In the genomic region with DNA sequence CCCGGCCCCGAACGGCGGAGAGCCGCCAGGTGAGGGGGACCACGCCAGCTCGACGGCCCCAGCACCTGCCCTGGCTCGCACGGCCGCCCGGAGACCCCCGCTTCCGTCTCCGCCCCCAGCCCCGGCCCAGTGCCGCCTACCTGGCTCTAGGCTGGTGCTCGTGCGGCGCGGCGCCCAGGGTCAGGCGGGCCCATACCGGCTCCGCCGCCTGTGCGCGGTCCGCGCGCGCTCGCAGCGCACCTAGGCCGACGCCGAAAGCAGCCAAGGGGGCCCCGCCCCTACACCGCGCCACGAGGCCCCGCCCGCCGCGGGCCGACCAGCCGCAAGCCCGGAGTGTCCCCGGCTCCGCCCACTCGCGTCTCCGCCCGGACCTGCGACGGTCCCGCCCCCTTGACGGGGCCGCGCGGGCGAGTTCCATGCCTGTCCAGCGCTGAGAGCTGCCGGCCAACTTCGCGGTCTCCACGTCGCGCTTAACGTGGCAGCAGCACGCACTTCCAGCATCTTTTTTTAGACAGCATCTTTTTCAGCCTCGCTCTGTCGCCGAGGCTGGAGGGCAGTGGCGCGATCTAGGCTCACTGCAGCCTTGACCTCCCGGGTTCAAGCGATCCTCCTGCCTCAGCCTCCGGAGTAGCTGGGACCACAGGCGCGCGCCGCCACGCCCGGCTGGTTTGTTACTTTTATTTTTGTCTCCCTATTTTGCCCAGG, we compare ENCODE assay signal across 8 cellular contexts. TPM values are rescaled to one million over a fixed set of nuclear protein-coding genes. Genes with fewer than 3 reads are reported as not detected.
DNase-seq lines count a peak whose midpoint lies in the region; ATAC-seq and TF ChIP-seq lines count a peak whose summit lies in the region.

A gene with protein sequence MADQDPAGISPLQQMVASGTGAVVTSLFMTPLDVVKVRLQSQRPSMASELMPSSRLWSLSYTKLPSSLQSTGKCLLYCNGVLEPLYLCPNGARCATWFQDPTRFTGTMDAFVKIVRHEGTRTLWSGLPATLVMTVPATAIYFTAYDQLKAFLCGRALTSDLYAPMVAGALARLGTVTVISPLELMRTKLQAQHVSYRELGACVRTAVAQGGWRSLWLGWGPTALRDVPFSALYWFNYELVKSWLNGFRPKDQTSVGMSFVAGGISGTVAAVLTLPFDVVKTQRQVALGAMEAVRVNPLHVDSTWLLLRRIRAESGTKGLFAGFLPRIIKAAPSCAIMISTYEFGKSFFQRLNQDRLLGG (minus strand): TSS at position 253 of the 705 bp plus-strand sequence. CDS start 1,261 bp downstream, outside the sequence.

- ATAC-seq in HG02840 (IDR thresholded peaks at IDR 0.05; ENCODE audit: low FRiP score, unreplicated experiment) (peak; percentile 62), heart right ventricle (peak; percentile 88 to 93 (median 92)), upper lobe of right lung (peak; percentile 93)

- H3K36me3 Mint-ChIP-seq in progenitor cell of endocrine pancreas (ENCODE audit: insufficient read depth), result no peaks in the 10 kb centered on the region

- peak within 1 kb of the TSS; percentile 67 for H3K27ac Mint-ChIP-seq in progenitor cell of endocrine pancreas

- peaks cover 9 to 41% (median 35%) of the 10 kb centered on the region in 9 donors for H3K4me1 ChIP-seq in heart right ventricle
- peaks cover 17% of the 10 kb centered on the region for H3K4me1 ChIP-seq in upper lobe of right lung

- in situ Hi-C loops in GM13976 (cut with MboI; ENCODE audit: low sequenced_read_pairs, unreplicated experiment), result no loop called here

- H3K4me1 Mint-ChIP-seq in progenitor cell of endocrine pancreas (ENCODE audit: low read depth), result peaks cover 5% of the 10 kb centered on the region

- H3K9me3 Mint-ChIP-seq in progenitor cell of endocrine pancreas (ENCODE audit: low read depth), result no peaks in the 10 kb centered on the region

- DNase-seq in GM13976 (ENCODE audit: low spot score), result peak; percentile 95
- DNase-seq in NCI-H1436 treated with DMSO at 0.1 percent for 48 hours (lab: John Stamatoyannopoulos, UW), result peak; percentile 70
- peak; percentile 90 for DNase-seq in amniotic epithelial cell (ENCODE audit: low read depth)
- DNase-seq in heart right ventricle, result peak; percentile 94 to 97
- DNase-seq in progenitor cell of endocrine pancreas (ENCODE audit: low spot score, unreplicated experiment), result peak; percentile 94
- DNase-seq in upper lobe of right lung, result peak; percentile 98

- intact Hi-C loops in T-helper 1 cell treated with Interleukin-12 subunit alpha and Interleukin-12 subunit beta and Interleukin-4 antibody, amounts not matched to agents 30 ng/mL and 1 ng/mL, for 36 hours (cut with micrococcal nuclease), result loop anchor here (1.0 to 10.0 kb wide), 10 partner anchors 16 to 990 kb away; partner anchors contain the start of genes HDAC5, HROB, LSM12 and MAP3K14
- intact Hi-C loops in heart right ventricle (cut with DNase I), result loop anchor here in 8 of 10 donors (1.0 to 5.0 kb wide), 8 partner anchors 42 to 112 kb away; partner anchors contain the start of gene UBTF (in 2 of the 8)
- intact Hi-C loops in upper lobe of right lung (cut with DNase I), result loop anchor here (5.0 kb wide), 1 partner anchor 107 kb away; the partner anchor contains the start of gene UBTF

- peak within 1 kb of the TSS; percentile 79 to 98 (median 94) for H3K27ac ChIP-seq in heart right ventricle
- H3K27ac ChIP-seq in upper lobe of right lung, result peak within 1 kb of the TSS; percentile 87

- 1% methylated on average over 73 to 85 of the region's 85 CpGs for WGBS in heart right ventricle, 2 donors

- H3K9me3 ChIP-seq in heart right ventricle, result no peaks in the 10 kb centered on the region
- no peaks in the 10 kb centered on the region for H3K9me3 ChIP-seq in upper lobe of right lung

- H3K27me3 ChIP-seq in heart right ventricle, result no peaks in the 10 kb centered on the region
- no peaks in the 10 kb centered on the region for H3K27me3 ChIP-seq in upper lobe of right lung

- TF ChIP-seq CTCF in GM13976 (IDR thresholded peaks at IDR 0.05; ENCODE audit: borderline replicate concordance, control extremely low read depth, extremely low read depth, insufficient read depth, missing control alignments), result no peak
- no peak for TF ChIP-seq CTCF in heart right ventricle (IDR thresholded peaks at IDR 0.05)
- TF ChIP-seq CTCF in progenitor cell of endocrine pancreas (IDR thresholded peaks at IDR 0.05; ENCODE audit: unreplicated experiment), result no peak
- no peak for TF ChIP-seq CTCF in upper lobe of right lung (IDR thresholded peaks at IDR 0.05)

- peaks cover 11% of the 10 kb centered on the region for H3K27me3 Mint-ChIP-seq in progenitor cell of endocrine pancreas

- H3K36me3 ChIP-seq in heart right ventricle (peaks cover 0 to 31% (median 24%) of the 10 kb centered on the region in 9 donors), upper lobe of right lung (peaks cover 28% of the 10 kb centered on the region)

- H3K4me3 ChIP-seq in heart right ventricle (peak within 1 kb of the TSS; percentile 90 to 100 (median 98)), upper lobe of right lung (peak within 1 kb of the TSS; percentile 97)

- H3K4me3 Mint-ChIP-seq in progenitor cell of endocrine pancreas (ENCODE audit: low read depth), result peak within 1 kb of the TSS; percentile 80

RNA-seq across cellular contexts. Expression of the gene that starts here (rescaled TPM):
- 116 and 123 TPM in 2 replicates for total RNA-seq in T-helper 1 cell treated with Interleukin-12 subunit alpha and Interleukin-12 subunit beta and Interleukin-4 antibody, amounts not matched to agents 30 ng/mL and 1 ng/mL, for 36 hours
- 10 to 100 TPM; 36.3 to 54.7 (median 43.1) TPM for total RNA-seq in heart right ventricle
- polyA plus RNA-seq in heart right ventricle, result 100 to 1,000 TPM in 1 of 2 donors, 10 to 100 TPM in 1; 81.8 to 105 TPM
- total RNA-seq in progenitor cell of endocrine pancreas, result 129 and 139 TPM in 2 replicates
- 76.8 TPM for total RNA-seq in upper lobe of right lung

Comparison
In these comparisons a context has a peak if more than half of its experiments do, and no peak if none do; other contexts are left out.
1. Peak in every context shown above with its lines: DNase-seq, ATAC-seq, H3K4me3 ChIP-seq and H3K27ac ChIP-seq.